In the genomic region with DNA sequence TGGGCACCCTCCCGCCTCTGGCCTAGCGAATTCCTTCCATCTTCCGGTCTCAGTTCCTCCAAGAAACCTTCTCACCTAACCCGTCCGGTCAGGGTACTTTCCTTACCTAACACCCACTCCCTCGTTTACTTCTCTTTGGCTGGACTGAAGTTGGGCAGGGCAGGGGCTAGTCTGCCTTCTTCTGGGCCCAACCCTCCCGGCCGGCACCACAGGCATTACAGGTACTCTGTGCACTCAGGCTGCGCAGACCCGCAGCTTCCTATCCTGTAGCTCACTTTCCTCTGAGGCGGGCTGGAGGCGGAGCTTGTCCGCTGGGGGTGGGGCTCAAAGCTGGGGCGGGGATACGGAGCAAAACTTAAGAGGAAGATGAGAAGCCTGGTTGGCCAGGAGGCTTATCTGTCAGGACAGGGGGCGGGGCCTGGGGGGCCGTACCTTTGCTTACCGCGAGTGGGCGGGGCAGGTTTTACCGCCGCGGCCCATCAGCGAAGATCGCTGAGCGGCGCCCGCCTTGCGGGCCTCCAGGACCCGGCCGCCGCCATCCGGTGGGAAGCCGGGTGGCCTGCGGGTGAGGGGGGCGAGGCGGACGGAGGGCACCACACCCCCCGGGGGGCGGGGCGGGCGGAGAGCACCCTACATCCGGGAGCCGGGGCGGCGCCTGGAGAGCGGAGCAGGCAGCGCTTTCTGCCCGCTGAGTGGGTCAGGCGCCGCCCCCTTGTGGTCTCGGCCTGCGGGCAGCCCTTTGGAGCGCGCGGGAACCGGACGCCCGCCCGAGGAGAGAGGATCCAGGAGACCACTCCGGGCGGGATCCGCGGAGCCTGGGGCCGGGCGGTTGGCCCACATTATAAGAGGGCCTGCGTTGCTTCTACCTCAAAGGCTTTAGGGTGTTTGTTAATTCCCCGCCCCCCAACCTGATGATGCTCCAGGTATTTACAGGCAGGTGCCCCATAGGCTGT, we compare ENCODE assay signal across 8 cellular contexts.
A peak's percentile ranks its signal among the peaks of the same experiment; 100 is the strongest.
DNase-seq lines count a peak whose midpoint lies in the region; ATAC-seq and TF ChIP-seq lines count a peak whose summit lies in the region.

No MANE protein-coding gene starts in this region.

- in situ Hi-C loops in GM18951 (cut with MboI; ENCODE audit: low sequenced_read_pairs, unreplicated experiment), result no loop called here

- peak; percentile 22 for TF ChIP-seq CTCF in AG09309 (IDR thresholded peaks at IDR 0.05; ENCODE audit: control insufficient read depth, insufficient read depth, low read depth, low read length, missing control alignments)

- peak; percentile 90 for TF ChIP-seq POLR2A in GM18951 (IDR thresholded peaks at IDR 0.05; ENCODE audit: extremely low read depth, insufficient read depth, insufficient read length)

- ATAC-seq in HG03196 (IDR thresholded peaks at IDR 0.05; ENCODE audit: unreplicated experiment), result peak; percentile 91

- DNase-seq in AG09309 (ENCODE audit: low read depth) (peak; percentile 66), NCI-H226 (peak; percentile 88), cerebellar cortex (ENCODE audit: low spot score) (peak; percentile 98), islet precursor cell (peak; percentile 100)
- DNase-seq in activated CD4-positive, CD25-positive, alpha-beta regulatory T cell (lab: John Stamatoyannopoulos, UW), result peak; percentile 96 to 99 (median 97)
- peak; percentile 97 for DNase-seq in stimulated activated CD4-positive, alpha-beta T cell treated with anti-CD3 and anti-CD28 coated beads, Interleukin-12 subunit alpha, Interleukin-12 subunit beta, amount 100 ng/mL, for 4 hours

- H3K4me3 ChIP-seq in AG09309 (ENCODE audit: control insufficient read depth, low read depth, low read length), result peak overlapping the region; percentile 55

Comparison
In these comparisons a context has a peak if more than half of its experiments do, and no peak if none do; other contexts are left out.
1. Peak in every context shown above with its lines: DNase-seq, ATAC-seq and H3K4me3 ChIP-seq.